In the genomic region with DNA sequence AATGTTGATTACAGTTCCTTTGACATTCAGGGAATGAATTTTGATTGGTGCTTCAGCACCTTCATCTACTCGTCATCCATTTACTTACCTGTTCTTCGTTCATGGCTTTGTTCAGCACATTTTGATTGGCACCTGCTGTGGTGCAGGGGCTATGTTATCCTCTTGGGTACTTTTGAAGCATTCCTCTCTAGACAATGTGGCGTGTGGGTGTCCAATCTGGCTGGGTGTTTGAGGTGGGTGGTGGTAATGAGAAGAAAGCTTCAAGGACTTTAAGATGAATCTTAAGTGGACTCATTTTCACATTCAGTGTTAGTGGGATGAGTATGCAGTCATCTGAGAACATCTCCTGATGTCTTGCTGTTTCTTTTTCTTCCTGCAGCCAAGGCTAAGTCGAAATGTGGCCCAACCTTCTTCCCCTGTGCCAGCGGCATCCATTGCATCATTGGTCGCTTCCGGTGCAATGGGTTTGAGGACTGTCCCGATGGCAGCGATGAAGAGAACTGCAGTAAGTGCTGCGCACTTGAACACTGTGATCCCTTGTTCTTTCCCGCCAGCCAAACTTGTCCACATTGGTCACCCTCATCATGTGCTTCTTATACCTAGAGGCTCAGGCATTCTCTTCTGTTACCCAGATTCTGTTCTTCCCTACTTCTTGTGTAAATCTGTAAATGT, we compare ENCODE assay signal across 23 cellular contexts.
"Had no signal": no experiment of that assay in that cellular context is flagged by ENCODE, and none has a peak within 500 bp of the region (broad histone marks: within the 10 kb centered on the region; RNA-seq: fewer than 3 reads in every experiment).

No MANE protein-coding gene starts in this region.

- H3K4me1 ChIP-seq: adrenal gland, breast epithelium, Peyer's patch, SJCRH30 had no signal

- H3K36me3 Mint-ChIP-seq: activated naive CD8-positive, alpha-beta T cell treated with anti-CD3 and anti-CD28 coated beads, Interleukin-2, amount 10 ng/mL, durations not matched to agents 7 days and 5 days had no signal

- H3K4me3 Mint-ChIP-seq: activated CD8-positive, alpha-beta T cell treated with anti-CD3 and anti-CD28 coated beads for 36 hours; activated naive CD8-positive, alpha-beta T cell treated with anti-CD3 and anti-CD28 coated beads, Interleukin-2, amount 10 ng/mL, durations not matched to agents 7 days and 5 days had no signal

- DNase-seq: activated CD4-positive, alpha-beta T cell treated with anti-CD3 and anti-CD28 coated beads for 4 hours; activated CD8-positive, alpha-beta memory T cell treated with anti-CD3 and anti-CD28 coated beads, Interleukin-2, amount 50 U/mL, for 4 hours; activated CD8-positive, alpha-beta T cell treated with anti-CD3 and anti-CD28 coated beads for 36 hours; activated naive CD4-positive, alpha-beta T cell treated with anti-CD3 and anti-CD28 coated beads, Interleukin-2, amount 50 U/mL, for 16 hours; activated naive CD8-positive, alpha-beta T cell treated with anti-CD3 and anti-CD28 coated beads, Interleukin-2, amount 10 ng/mL, durations not matched to agents 7 days and 5 days; adrenal gland; aorta; central memory CD4-positive, alpha-beta T cell; Kasumi-1; NCI-H1092; NCI-H1417; NCI-H1930; NCI-H510A treated with DMSO at 0.1 percent for 48 hours; NCI-H69; NK-92 treated with Interleukin-12 subunit alpha and Interleukin-12 subunit beta, amount 100 ng/mL, for 24 hours; Peyer's patch; Right ventricle myocardium superior; SJCRH30; SK-N-SH; T-helper 1 cell; WERI-Rb-1 had no signal

- H3K27me3 ChIP-seq: adrenal gland, breast epithelium, Peyer's patch, SJCRH30 had no signal

- H3K36me3 ChIP-seq: breast epithelium, Peyer's patch had no signal

- H3K9me3 ChIP-seq: adrenal gland, breast epithelium, Peyer's patch, SK-N-SH had no signal

- H3K4me3 ChIP-seq: adrenal gland, breast epithelium, Peyer's patch, SJCRH30 had no signal

- H3K4me1 Mint-ChIP-seq: activated naive CD8-positive, alpha-beta T cell treated with anti-CD3 and anti-CD28 coated beads, Interleukin-2, amount 10 ng/mL, durations not matched to agents 7 days and 5 days had no signal

- H3K27ac Mint-ChIP-seq: activated CD8-positive, alpha-beta T cell treated with anti-CD3 and anti-CD28 coated beads for 36 hours; activated naive CD8-positive, alpha-beta T cell treated with anti-CD3 and anti-CD28 coated beads, Interleukin-2, amount 10 ng/mL, durations not matched to agents 7 days and 5 days had no signal

- ATAC-seq: activated CD8-positive, alpha-beta T cell treated with anti-CD3 and anti-CD28 coated beads for 36 hours had no signal

- H3K27ac ChIP-seq: adrenal gland, breast epithelium, Peyer's patch, RWPE1, SJCRH30, WERI-Rb-1 had no signal

- H3K9ac ChIP-seq: SK-N-SH had no signal

- H3K4me2 ChIP-seq: SK-N-SH had no signal

- H3K27me3 Mint-ChIP-seq: activated CD8-positive, alpha-beta T cell treated with anti-CD3 and anti-CD28 coated beads for 36 hours; activated naive CD8-positive, alpha-beta T cell treated with anti-CD3 and anti-CD28 coated beads, Interleukin-2, amount 10 ng/mL, durations not matched to agents 7 days and 5 days had no signal
